ENCODE assay signal across 2 cellular contexts in the genomic region with DNA sequence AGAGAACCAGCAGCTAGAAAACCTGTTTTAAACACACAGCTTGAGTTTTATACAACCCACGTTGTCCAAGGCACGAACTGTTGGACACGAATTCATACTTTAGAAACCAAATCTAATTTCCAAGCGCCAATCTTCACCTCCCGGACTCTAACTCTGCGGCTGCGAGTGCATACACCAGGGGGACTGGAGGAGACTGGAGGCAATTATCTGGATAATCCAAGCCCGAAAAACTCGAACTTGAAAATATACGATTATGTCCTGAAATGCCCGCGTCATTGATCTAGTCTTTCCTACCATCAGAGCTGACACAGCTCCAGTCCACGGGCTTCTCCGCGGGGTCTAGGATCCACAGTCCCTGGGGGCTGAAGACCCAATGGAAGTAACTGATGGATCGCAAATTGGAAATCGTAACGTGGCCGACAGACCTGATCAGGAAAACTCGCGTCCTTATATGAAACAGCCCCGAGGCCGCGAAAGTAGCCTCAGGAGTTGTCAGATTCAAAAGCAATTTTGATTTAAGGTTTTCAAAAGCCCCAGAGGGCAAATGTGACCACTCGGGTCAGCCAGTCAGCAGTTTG.
TF ChIP-seq lines count a peak whose summit lies in the region.

No MANE protein-coding gene starts in this region.

TF ChIP-seq in H1, 55 proteins besides CTCF, POLR2A, EP300 and RAD21:
- peak; percentile 14 for TF ChIP-seq EZH2 (IDR thresholded peaks at IDR 0.05; ENCODE audit: low read depth, low read length, severe bottlenecking)
- TF ChIP-seq FOSL1 (IDR thresholded peaks at IDR 0.05; ENCODE audit: insufficient read depth, low read depth, low read length), result no peak
- TF ChIP-seq, protein P1, sequence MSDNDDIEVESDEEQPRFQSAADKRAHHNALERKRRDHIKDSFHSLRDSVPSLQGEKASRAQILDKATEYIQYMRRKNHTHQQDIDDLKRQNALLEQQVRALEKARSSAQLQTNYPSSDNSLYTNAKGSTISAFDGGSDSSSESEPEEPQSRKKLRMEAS (IDR thresholded peaks at IDR 0.05), result 0 out of 2 replicates have a peak, but pooled peaks have one; percentile 3
- TF ChIP-seq JUN (IDR thresholded peaks at IDR 0.05; ENCODE audit: low read depth, low read length), result no peak
- 0 out of 2 replicates have a peak, but pooled peaks have one; percentile 5 for TF ChIP-seq SUZ12 (IDR thresholded peaks at IDR 0.05; ENCODE audit: low read length)
- peak; percentile 23; the same call in 1 of the 2 replicates for TF ChIP-seq PHF8 (conservative IDR thresholded peaks at IDR 0.05; ENCODE audit: low read depth, low read length)
- TF ChIP-seq TAF1 (IDR thresholded peaks at IDR 0.05; ENCODE audit: low read depth, low read length), result 0 out of 2 replicates have a peak, but pooled peaks have one; percentile 2

TF ChIP-seq in neural cell, 6 proteins besides CTCF, POLR2A, EP300 and RAD21:
- TF ChIP-seq SMC3 (conservative IDR thresholded peaks at IDR 0.05; ENCODE audit: poor library complexity) (no peak), MXI1 (conservative IDR thresholded peaks at IDR 0.05; ENCODE audit: poor library complexity, severe bottlenecking) (no peak), TAF1 (IDR thresholded peaks at IDR 0.05; ENCODE audit: low read depth) (no peak), EZH2 (IDR thresholded peaks at IDR 0.05; ENCODE audit: borderline replicate concordance, insufficient read depth, low read length, poor library complexity, severe bottlenecking) (no peak), POLR2AphosphoS5 (IDR thresholded peaks at IDR 0.05) (no peak)
- TF ChIP-seq, protein P2, sequence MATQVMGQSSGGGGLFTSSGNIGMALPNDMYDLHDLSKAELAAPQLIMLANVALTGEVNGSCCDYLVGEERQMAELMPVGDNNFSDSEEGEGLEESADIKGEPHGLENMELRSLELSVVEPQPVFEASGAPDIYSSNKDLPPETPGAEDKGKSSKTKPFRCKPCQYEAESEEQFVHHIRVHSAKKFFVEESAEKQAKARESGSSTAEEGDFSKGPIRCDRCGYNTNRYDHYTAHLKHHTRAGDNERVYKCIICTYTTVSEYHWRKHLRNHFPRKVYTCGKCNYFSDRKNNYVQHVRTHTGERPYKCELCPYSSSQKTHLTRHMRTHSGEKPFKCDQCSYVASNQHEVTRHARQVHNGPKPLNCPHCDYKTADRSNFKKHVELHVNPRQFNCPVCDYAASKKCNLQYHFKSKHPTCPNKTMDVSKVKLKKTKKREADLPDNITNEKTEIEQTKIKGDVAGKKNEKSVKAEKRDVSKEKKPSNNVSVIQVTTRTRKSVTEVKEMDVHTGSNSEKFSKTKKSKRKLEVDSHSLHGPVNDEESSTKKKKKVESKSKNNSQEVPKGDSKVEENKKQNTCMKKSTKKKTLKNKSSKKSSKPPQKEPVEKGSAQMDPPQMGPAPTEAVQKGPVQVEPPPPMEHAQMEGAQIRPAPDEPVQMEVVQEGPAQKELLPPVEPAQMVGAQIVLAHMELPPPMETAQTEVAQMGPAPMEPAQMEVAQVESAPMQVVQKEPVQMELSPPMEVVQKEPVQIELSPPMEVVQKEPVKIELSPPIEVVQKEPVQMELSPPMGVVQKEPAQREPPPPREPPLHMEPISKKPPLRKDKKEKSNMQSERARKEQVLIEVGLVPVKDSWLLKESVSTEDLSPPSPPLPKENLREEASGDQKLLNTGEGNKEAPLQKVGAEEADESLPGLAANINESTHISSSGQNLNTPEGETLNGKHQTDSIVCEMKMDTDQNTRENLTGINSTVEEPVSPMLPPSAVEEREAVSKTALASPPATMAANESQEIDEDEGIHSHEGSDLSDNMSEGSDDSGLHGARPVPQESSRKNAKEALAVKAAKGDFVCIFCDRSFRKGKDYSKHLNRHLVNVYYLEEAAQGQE (IDR thresholded peaks at IDR 0.05; ENCODE audit: borderline replicate concordance), result no peak
